ENCODE assay signal across 34 cellular contexts in the genomic region with DNA sequence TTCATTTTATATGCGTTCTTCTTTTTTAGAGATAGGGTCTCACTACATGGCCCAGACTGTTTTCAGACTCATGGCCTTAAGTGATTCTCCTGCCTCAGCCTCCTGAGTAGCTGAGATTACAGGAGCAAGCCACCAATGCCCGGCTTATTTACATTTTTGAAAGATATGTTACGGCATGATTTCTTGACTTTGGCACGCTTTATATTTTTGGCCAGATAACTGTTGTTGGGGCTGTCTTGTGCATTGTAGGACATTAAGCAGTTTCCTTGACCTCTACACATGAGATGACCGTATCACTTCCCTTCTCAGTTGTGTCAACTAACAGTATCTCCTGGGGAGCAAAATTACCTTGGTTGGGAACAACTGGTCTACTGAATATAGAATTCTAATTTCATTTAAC. TPM values are rescaled to one million over a fixed set of nuclear protein-coding genes. Genes with fewer than 3 reads are reported as not detected.
"Had no signal": no experiment of that assay in that cellular context is flagged by ENCODE, and none has a peak within 500 bp of the region (broad histone marks: within the 10 kb centered on the region; RNA-seq: fewer than 3 reads in every experiment).

No MANE protein-coding gene starts in this region.

- H3K4me3 ChIP-seq: PC-9, SJCRH30, SK-N-MC had no signal

- H3K9me3 ChIP-seq: SJCRH30 had no signal

- H3K27ac Mint-ChIP-seq: activated CD4-positive, alpha-beta T cell treated with anti-CD3 and anti-CD28 coated beads, Interleukin-2, amount 10 ng/mL, durations not matched to agents 24 days and 14 days; activated CD8-positive, alpha-beta T cell treated with anti-CD3 and anti-CD28 coated beads for 36 hours; activated naive CD8-positive, alpha-beta T cell treated with anti-CD3 and anti-CD28 coated beads for 36 hours; activated T-cell treated with anti-CD3 and anti-CD28 coated beads, Interleukin-2, amount 50 U/mL, for 72 hours; activated T-helper 17 cell treated with anti-CD3 and anti-CD28 coated beads, Interleukin-2, amount 50 U/mL, for 72 hours had no signal

- H3K36me3 Mint-ChIP-seq: activated naive CD8-positive, alpha-beta T cell treated with anti-CD3 and anti-CD28 coated beads for 36 hours had no signal

- H3K27ac ChIP-seq: KMS-11, PC-9, RWPE1, SJCRH30, SK-N-MC had no signal

- H3K27me3 ChIP-seq: SJCRH30 had no signal

- H2AFZ ChIP-seq: PC-9 had no signal

- H3K4me1 Mint-ChIP-seq: activated CD4-positive, alpha-beta T cell treated with anti-CD3 and anti-CD28 coated beads, Interleukin-2, amount 10 ng/mL, durations not matched to agents 24 days and 14 days; activated naive CD8-positive, alpha-beta T cell treated with anti-CD3 and anti-CD28 coated beads for 36 hours; activated T-helper 17 cell treated with anti-CD3 and anti-CD28 coated beads, Interleukin-2, amount 50 U/mL, for 72 hours had no signal

- H3K4me2 ChIP-seq: KMS-11, PC-9 had no signal

- H3K9ac ChIP-seq: KMS-11 had no signal

- DNase-seq: activated CD4-positive, alpha-beta T cell treated with anti-CD3 and anti-CD28 coated beads, Interleukin-2, amount 10 ng/mL, durations not matched to agents 24 days and 14 days; activated CD4-positive, alpha-beta T cell treated with anti-CD3 and anti-CD28 coated beads, Interleukin-2, amount 50 U/mL, for 4 hours; activated CD8-positive, alpha-beta T cell treated with anti-CD3 and anti-CD28 coated beads for 36 hours; activated effector memory CD4-positive, alpha-beta T cell treated with anti-CD3 and anti-CD28 coated beads, Interleukin-2, amount 50 U/mL, for 16 hours; activated naive CD4-positive, alpha-beta T cell; activated naive CD4-positive, alpha-beta T cell treated with anti-CD3 and anti-CD28 coated beads, Interleukin-2, amount 50 U/mL, for 16 hours; activated naive CD8-positive, alpha-beta T cell treated with anti-CD3 and anti-CD28 coated beads for 36 hours; activated T-cell treated with anti-CD3 and anti-CD28 coated beads, Interleukin-2, amount 50 U/mL, for 1 hour; activated T-cell treated with anti-CD3 and anti-CD28 coated beads, Interleukin-2, amount 50 U/mL, for 72 hours; amniotic stem cell; aorta; caudate nucleus; cerebellar nuclear complex; NCI-H1105; NCI-H1417 treated with DMSO at 0.1 percent for 48 hours; NCI-H1694 treated with DMSO at 0.1 percent for 48 hours; NCI-H2029; NCI-H345; NCI-H524 treated with DMSO at 0.1 percent for 48 hours; NCI-H748 treated with DMSO at 0.1 percent for 48 hours; NK-92 treated with Interleukin-12 subunit alpha and Interleukin-12 subunit beta, amount 100 ng/mL, for 24 hours; PC-9; Right ventricle myocardium superior; SJCRH30; T1000 had no signal

- H3K36me3 ChIP-seq: SJCRH30 had no signal

- H3K4me1 ChIP-seq: SJCRH30 had no signal

- H3K9me3 Mint-ChIP-seq: activated CD4-positive, alpha-beta T cell treated with anti-CD3 and anti-CD28 coated beads, Interleukin-2, amount 10 ng/mL, durations not matched to agents 24 days and 14 days had no signal

- H3K4me3 Mint-ChIP-seq: activated CD4-positive, alpha-beta T cell treated with anti-CD3 and anti-CD28 coated beads, Interleukin-2, amount 10 ng/mL, durations not matched to agents 24 days and 14 days; activated CD8-positive, alpha-beta T cell treated with anti-CD3 and anti-CD28 coated beads for 36 hours; activated naive CD8-positive, alpha-beta T cell treated with anti-CD3 and anti-CD28 coated beads for 36 hours; activated T-cell treated with anti-CD3 and anti-CD28 coated beads, Interleukin-2, amount 50 U/mL, for 72 hours; activated T-helper 17 cell treated with anti-CD3 and anti-CD28 coated beads, Interleukin-2, amount 50 U/mL, for 72 hours had no signal

- ATAC-seq: activated CD8-positive, alpha-beta T cell treated with anti-CD3 and anti-CD28 coated beads for 36 hours; activated T-cell treated with anti-CD3 and anti-CD28 coated beads, Interleukin-2, amount 50 U/mL, for 72 hours; activated T-helper 17 cell treated with anti-CD3 and anti-CD28 coated beads, Interleukin-2, amount 50 U/mL, for 72 hours had no signal

RNA-seq across cellular contexts. Expression of a gene that starts 28.9 kb away (rescaled TPM):
- total RNA-seq: activated CD4-positive, alpha-beta T cell treated with anti-CD3 and anti-CD28 coated beads, Interleukin-2, amount 10 ng/mL, durations not matched to agents 24 days and 14 days; activated CD8-positive, alpha-beta memory T cell treated with anti-CD3 and anti-CD28 coated beads for 36 hours; activated CD8-positive, alpha-beta T cell treated with anti-CD3 and anti-CD28 coated beads for 36 hours; activated naive CD8-positive, alpha-beta T cell treated with anti-CD3 and anti-CD28 coated beads for 36 hours; activated T-cell treated with anti-CD3 and anti-CD28 coated beads, Interleukin-2, amount 50 U/mL, for 72 hours; activated T-helper 17 cell treated with anti-CD3 and anti-CD28 coated beads, Interleukin-2, amount 50 U/mL, for 72 hours; LHCN-M2; NCI-H460; PC-9; Right ventricle myocardium superior; SJCRH30; T-helper 1 cell treated with Interleukin-12 subunit alpha and Interleukin-12 subunit beta and Interleukin-4 antibody, amounts not matched to agents 30 ng/mL and 1 ng/mL, for 36 hours; T-helper 2 cell treated with Interferon-gamma antibody and Interleukin-4, amounts not matched to agents 100 ng/mL and 5 ng/mL, for 36 hours had no signal
